8 cellular contexts compared by ENCODE assay signal in the genomic region with DNA sequence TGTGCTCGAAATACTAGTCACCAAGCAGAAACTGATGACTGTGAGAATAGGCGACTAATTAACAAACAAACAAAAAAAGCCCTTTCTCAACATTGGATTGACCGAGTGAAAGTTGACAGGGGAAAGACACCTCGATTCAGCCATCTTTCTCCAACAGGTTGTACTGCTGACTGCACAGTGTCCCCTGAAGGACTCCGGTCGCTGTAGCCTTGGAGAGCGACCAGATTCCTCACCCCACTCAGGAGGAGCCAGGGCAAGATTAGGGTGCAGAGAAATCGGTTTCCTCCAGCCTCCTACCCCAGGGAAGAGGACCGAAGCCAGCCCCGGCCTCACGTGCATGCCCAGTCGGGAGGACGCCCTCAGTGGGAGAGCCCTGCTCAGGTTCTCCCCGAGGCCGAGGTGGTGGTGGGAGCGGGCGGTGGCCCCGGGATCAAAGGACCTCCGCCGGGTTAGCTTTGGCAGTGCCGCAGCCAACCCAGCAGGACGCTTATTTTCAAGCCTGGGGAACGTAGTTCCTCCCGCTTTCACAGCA. TPM values are rescaled to one million over a fixed set of nuclear protein-coding genes. Genes with fewer than 3 reads are reported as not detected.
DNase-seq lines count a peak whose midpoint lies in the region; ATAC-seq, FAIRE-seq and TF ChIP-seq lines count a peak whose summit lies in the region.

No MANE protein-coding gene starts in this region.

- DNase-seq in EH (ENCODE audit: low read depth) (peak; percentile 38), HTR-8/SVneo (ENCODE audit: insufficient read length, low spot score) (peak; percentile 11), lung (ENCODE audit: low spot score) (peak; percentile 50), NCI-H187 (lab: John Stamatoyannopoulos, UW) (no peak)
- DNase-seq in T-helper 2 cell treated with Interferon-gamma antibody and Interleukin-4, amounts not matched to agents 5 μg/mL and 100 μg/mL, for 36 hours (ENCODE audit: low spot score), result peak; percentile 35
- peak; percentile 3 for DNase-seq in stimulated activated CD8-positive, alpha-beta memory T cell treated with anti-CD3 and anti-CD28 coated beads, Interleukin-4, amount 100 ng/mL, for 24 hours (ENCODE audit: low read depth)

- no peak for TF ChIP-seq CTCF in lung (IDR thresholded peaks at IDR 0.05; ENCODE audit: control extremely low read depth, extremely low read depth)

- peaks cover 38% of the 10 kb centered on the region for H3K4me1 Mint-ChIP-seq in T-helper 2 cell treated with Interferon-gamma antibody and Interleukin-4, amounts not matched to agents 5 μg/mL and 100 μg/mL, for 36 hours (ENCODE audit: low read depth)

- H3K9me3 ChIP-seq in duodenal mucosa (ENCODE audit: control insufficient read depth in 1 of 2, low read length in 2 of 2) (no peaks in the 10 kb centered on the region), lung (ENCODE audit: control insufficient read depth in 2 of 2, insufficient read depth in 1 of 2, low read length in 1 of 2) (no peaks in the 10 kb centered on the region)

- 1% methylated on average over 24 of the region's 24 CpGs for whole genome bisulfite sequencing in lung, 2 donors

- peak overlapping the region; percentile 97 for H3K27ac ChIP-seq in duodenal mucosa (ENCODE audit: low read depth, low read length)
- peak overlapping the region; percentile 93 to 98 for H3K27ac ChIP-seq in lung (ENCODE audit: low read depth in 1 of 2, low read length in 1 of 2)

- H3K4me3 ChIP-seq in duodenal mucosa (ENCODE audit: low read depth in 1 of 2, low read length in 2 of 2), result peak overlapping the region; percentile 82 to 84
- H3K4me3 ChIP-seq in lung, result peak overlapping the region; percentile 57

- no peaks in the 10 kb centered on the region for H3K36me3 ChIP-seq in duodenal mucosa (ENCODE audit: control insufficient read depth in 1 of 2, insufficient read depth in 2 of 2, low read length in 2 of 2)
- no peaks in the 10 kb centered on the region for H3K36me3 ChIP-seq in lung (ENCODE audit: control insufficient read depth in 2 of 2, insufficient read depth in 2 of 2, low read length in 2 of 2)

- ATAC-seq in GM21526 (IDR thresholded peaks at IDR 0.05; ENCODE audit: low FRiP score, unreplicated experiment) (peak; percentile 23), lung (ENCODE audit: insufficient read depth, low FRiP score) (peak; percentile 7)

- H3K27ac Mint-ChIP-seq in T-helper 2 cell treated with Interferon-gamma antibody and Interleukin-4, amounts not matched to agents 5 μg/mL and 100 μg/mL, for 36 hours, result peak overlapping the region; percentile 97

- no peaks in the 10 kb centered on the region for H3K9me3 Mint-ChIP-seq in T-helper 2 cell treated with Interferon-gamma antibody and Interleukin-4, amounts not matched to agents 5 μg/mL and 100 μg/mL, for 36 hours

- H3K4me1 ChIP-seq in duodenal mucosa (ENCODE audit: control insufficient read depth in 1 of 2, insufficient read depth in 2 of 2, low read length in 2 of 2), result peaks cover 17 to 18% of the 10 kb centered on the region in 2 donors
- peaks cover 1 to 12% of the 10 kb centered on the region in 2 donors for H3K4me1 ChIP-seq in lung (ENCODE audit: control insufficient read depth in 2 of 2, insufficient read depth in 2 of 2, low read length in 2 of 2)

- H3K36me3 Mint-ChIP-seq in T-helper 2 cell treated with Interferon-gamma antibody and Interleukin-4, amounts not matched to agents 5 μg/mL and 100 μg/mL, for 36 hours (ENCODE audit: low read depth), result peaks cover 10% of the 10 kb centered on the region

- H3K27me3 ChIP-seq in duodenal mucosa (ENCODE audit: control insufficient read depth in 1 of 2, insufficient read depth in 2 of 2, low read length in 2 of 2) (no peaks in the 10 kb centered on the region), lung (ENCODE audit: control insufficient read depth, insufficient read depth) (no peaks in the 10 kb centered on the region)

- peaks cover 2% of the 10 kb centered on the region for H3K27me3 Mint-ChIP-seq in T-helper 2 cell treated with Interferon-gamma antibody and Interleukin-4, amounts not matched to agents 5 μg/mL and 100 μg/mL, for 36 hours (ENCODE audit: low read depth)

- peak overlapping the region; percentile 95 for H3K4me3 Mint-ChIP-seq in T-helper 2 cell treated with Interferon-gamma antibody and Interleukin-4, amounts not matched to agents 5 μg/mL and 100 μg/mL, for 36 hours

- no peak for FAIRE-seq in HTR-8/SVneo (lab: Jason Lieb, UNC)

- peak overlapping the region; percentile 90 to 95 for H3K9ac ChIP-seq in duodenal mucosa (ENCODE audit: low read depth in 1 of 2, low read length in 2 of 2)

RNA-seq across cellular contexts. Expression of a gene that starts 1.1 kb away (rescaled TPM):
- total RNA-seq in lung, result 10 to 100 TPM; 33.6 to 41.6 TPM
- 10 to 100 TPM; 12.3 to 19.3 TPM for polyA plus RNA-seq in lung

Comparison
In these comparisons a context has a peak if more than half of its experiments do, and no peak if none do; other contexts are left out.
1. DNase-seq: peak in EH (single experiment), HTR-8/SVneo (single experiment), T-helper 2 cell treated with Interferon-gamma antibody and Interleukin-4, amounts not matched to agents 5 μg/mL and 100 μg/mL, for 36 hours (single experiment), lung (single experiment) and stimulated activated CD8-positive, alpha-beta memory T cell treated with anti-CD3 and anti-CD28 coated beads, Interleukin-4, amount 100 ng/mL, for 24 hours (single experiment); none in NCI-H187 (0 of 2).